ENCODE assay signal across 1 cellular context in the genomic region with DNA sequence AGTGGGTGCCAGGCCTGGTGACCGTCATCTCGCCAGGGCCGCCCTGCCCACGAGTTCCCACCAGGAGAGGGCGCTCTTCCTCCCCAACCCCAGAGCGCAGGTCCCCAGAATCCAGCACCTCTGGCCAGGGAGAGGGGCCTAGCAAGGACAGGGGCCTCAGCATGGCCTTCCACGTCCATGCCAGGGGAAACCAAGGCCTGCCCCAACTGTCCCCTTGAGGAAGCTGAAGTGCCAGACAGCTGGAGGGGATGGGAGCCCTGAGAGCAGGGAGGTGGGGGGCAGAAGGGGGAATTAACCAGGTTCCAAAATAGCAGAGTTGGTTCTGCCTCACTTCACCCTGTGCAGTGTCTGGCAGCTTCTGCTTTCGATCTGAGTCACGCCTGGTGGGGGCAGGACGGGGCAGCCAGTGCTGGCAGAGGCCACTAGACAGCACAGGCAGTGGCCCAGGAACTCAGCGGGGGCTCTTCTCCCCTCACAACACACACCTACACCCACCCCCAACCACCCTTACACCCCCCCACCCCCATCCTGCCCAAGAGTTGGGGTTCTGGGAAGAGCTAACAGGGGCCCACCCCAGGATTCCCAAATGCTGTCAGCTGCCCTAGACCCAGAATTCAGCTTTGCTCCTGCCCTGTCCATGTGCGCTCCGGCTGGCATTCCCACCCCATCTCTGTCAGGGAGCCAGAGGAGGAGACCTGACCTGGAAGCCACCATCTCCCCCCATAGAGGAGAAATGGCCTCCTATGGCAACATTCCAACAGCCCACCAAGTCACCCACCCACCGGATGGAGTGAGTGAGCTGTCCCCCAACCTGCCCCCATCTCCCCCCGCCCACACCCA.
TF ChIP-seq lines count a peak whose summit lies in the region.

No MANE protein-coding gene starts in this region.

TF ChIP-seq in GM12878, 131 proteins besides CTCF, POLR2A, EP300 and RAD21 (continued from another document and continues in another):
- TF ChIP-seq, protein P1, sequence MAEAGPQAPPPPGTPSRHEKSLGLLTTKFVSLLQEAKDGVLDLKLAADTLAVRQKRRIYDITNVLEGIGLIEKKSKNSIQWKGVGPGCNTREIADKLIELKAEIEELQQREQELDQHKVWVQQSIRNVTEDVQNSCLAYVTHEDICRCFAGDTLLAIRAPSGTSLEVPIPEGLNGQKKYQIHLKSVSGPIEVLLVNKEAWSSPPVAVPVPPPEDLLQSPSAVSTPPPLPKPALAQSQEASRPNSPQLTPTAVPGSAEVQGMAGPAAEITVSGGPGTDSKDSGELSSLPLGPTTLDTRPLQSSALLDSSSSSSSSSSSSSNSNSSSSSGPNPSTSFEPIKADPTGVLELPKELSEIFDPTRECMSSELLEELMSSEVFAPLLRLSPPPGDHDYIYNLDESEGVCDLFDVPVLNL (IDR thresholded peaks at IDR 0.05; ENCODE audit: low read depth, low read length): no peak
- TF ChIP-seq STAT1 (conservative IDR thresholded peaks at IDR 0.05) (peak; percentile 92; the same call in 1 of the 2 replicates), ZNF622 (IDR thresholded peaks at IDR 0.05) (no peak), CBX5 (IDR thresholded peaks at IDR 0.05; ENCODE audit: low read depth) (no peak), RUNX3 (IDR thresholded peaks at IDR 0.05; ENCODE audit: low read length) (no peak), BMI1 (IDR thresholded peaks at IDR 0.05; ENCODE audit: borderline replicate concordance) (peak; percentile 70), MEF2B (IDR thresholded peaks at IDR 0.05; ENCODE audit: partially characterized antibody, poor library complexity, severe bottlenecking) (peak; percentile 97), SPI1 (IDR thresholded peaks at IDR 0.05; ENCODE audit: borderline replicate concordance, insufficient read depth, low read depth, low read length) (peak; percentile 75), IKZF1 (conservative IDR thresholded peaks at IDR 0.05) (peak; percentile 98), NR2C1 (IDR thresholded peaks at IDR 0.05) (no peak), ETV6 (conservative IDR thresholded peaks at IDR 0.05 in 1 of 2, IDR thresholded peaks at IDR 0.05 in 1 of 2; ENCODE audit: borderline replicate concordance in 1 of 2, low read depth in 1 of 2) (peak in 1 of 2 experiments; percentile 89; a peak in 2 of 4 replicates), KDM1A (IDR thresholded peaks at IDR 0.05; ENCODE audit: borderline replicate concordance) (no peak), ATF7 (IDR thresholded peaks at IDR 0.05; ENCODE audit: low read depth) (peak; percentile 87), NBN (IDR thresholded peaks at IDR 0.05) (peak; percentile 99), HDAC6 (IDR thresholded peaks at IDR 0.05; ENCODE audit: unreplicated experiment) (peak; percentile 37), ASH2L (IDR thresholded peaks at IDR 0.05; ENCODE audit: borderline replicate concordance, low read depth) (0 out of 2 replicates have a peak, but pooled peaks have one; percentile 78), JUND (IDR thresholded peaks at IDR 0.05; ENCODE audit: low read depth, low read length) (peak; percentile 100), RCOR1 (conservative IDR thresholded peaks at IDR 0.05; ENCODE audit: low read depth, low read length) (0 out of 2 replicates have a peak, but pooled peaks have one; percentile 69), SUPT20H (IDR thresholded peaks at IDR 0.05; ENCODE audit: borderline replicate concordance, control insufficient read depth, low read depth, low read length) (no peak), SMAD1 (IDR thresholded peaks at IDR 0.05; ENCODE audit: low read depth, partially characterized antibody) (peak; percentile 24), EGR1 (IDR thresholded peaks at IDR 0.05; ENCODE audit: borderline replicate concordance in 1 of 2, low read depth in 2 of 2, low read length in 2 of 2) (peak in 1 of 2 experiments; percentile 54; a peak in 1 of 3 replicates), ESRRA (IDR thresholded peaks at IDR 0.05; ENCODE audit: low read length) (no peak)
- TF ChIP-seq, protein P2, sequence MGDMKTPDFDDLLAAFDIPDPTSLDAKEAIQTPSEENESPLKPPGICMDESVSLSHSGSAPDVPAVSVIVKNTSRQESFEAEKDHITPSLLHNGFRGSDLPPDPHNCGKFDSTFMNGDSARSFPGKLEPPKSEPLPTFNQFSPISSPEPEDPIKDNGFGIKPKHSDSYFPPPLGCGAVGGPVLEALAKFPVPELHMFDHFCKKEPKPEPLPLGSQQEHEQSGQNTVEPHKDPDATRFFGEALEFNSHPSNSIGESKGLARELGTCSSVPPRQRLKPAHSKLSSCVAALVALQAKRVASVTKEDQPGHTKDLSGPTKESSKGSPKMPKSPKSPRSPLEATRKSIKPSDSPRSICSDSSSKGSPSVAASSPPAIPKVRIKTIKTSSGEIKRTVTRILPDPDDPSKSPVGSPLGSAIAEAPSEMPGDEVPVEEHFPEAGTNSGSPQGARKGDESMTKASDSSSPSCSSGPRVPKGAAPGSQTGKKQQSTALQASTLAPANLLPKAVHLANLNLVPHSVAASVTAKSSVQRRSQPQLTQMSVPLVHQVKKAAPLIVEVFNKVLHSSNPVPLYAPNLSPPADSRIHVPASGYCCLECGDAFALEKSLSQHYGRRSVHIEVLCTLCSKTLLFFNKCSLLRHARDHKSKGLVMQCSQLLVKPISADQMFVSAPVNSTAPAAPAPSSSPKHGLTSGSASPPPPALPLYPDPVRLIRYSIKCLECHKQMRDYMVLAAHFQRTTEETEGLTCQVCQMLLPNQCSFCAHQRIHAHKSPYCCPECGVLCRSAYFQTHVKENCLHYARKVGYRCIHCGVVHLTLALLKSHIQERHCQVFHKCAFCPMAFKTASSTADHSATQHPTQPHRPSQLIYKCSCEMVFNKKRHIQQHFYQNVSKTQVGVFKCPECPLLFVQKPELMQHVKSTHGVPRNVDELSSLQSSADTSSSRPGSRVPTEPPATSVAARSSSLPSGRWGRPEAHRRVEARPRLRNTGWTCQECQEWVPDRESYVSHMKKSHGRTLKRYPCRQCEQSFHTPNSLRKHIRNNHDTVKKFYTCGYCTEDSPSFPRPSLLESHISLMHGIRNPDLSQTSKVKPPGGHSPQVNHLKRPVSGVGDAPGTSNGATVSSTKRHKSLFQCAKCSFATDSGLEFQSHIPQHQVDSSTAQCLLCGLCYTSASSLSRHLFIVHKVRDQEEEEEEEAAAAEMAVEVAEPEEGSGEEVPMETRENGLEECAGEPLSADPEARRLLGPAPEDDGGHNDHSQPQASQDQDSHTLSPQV (IDR thresholded peaks at IDR 0.05): peak; percentile 93
- TF ChIP-seq, protein P3, sequence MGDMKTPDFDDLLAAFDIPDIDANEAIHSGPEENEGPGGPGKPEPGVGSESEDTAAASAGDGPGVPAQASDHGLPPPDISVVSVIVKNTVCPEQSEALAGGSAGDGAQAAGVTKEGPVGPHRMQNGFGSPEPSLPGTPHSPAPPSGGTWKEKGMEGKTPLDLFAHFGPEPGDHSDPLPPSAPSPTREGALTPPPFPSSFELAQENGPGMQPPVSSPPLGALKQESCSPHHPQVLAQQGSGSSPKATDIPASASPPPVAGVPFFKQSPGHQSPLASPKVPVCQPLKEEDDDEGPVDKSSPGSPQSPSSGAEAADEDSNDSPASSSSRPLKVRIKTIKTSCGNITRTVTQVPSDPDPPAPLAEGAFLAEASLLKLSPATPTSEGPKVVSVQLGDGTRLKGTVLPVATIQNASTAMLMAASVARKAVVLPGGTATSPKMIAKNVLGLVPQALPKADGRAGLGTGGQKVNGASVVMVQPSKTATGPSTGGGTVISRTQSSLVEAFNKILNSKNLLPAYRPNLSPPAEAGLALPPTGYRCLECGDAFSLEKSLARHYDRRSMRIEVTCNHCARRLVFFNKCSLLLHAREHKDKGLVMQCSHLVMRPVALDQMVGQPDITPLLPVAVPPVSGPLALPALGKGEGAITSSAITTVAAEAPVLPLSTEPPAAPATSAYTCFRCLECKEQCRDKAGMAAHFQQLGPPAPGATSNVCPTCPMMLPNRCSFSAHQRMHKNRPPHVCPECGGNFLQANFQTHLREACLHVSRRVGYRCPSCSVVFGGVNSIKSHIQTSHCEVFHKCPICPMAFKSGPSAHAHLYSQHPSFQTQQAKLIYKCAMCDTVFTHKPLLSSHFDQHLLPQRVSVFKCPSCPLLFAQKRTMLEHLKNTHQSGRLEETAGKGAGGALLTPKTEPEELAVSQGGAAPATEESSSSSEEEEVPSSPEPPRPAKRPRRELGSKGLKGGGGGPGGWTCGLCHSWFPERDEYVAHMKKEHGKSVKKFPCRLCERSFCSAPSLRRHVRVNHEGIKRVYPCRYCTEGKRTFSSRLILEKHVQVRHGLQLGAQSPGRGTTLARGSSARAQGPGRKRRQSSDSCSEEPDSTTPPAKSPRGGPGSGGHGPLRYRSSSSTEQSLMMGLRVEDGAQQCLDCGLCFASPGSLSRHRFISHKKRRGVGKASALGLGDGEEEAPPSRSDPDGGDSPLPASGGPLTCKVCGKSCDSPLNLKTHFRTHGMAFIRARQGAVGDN (IDR thresholded peaks at IDR 0.05): peak; percentile 70
- TF ChIP-seq, protein P4, sequence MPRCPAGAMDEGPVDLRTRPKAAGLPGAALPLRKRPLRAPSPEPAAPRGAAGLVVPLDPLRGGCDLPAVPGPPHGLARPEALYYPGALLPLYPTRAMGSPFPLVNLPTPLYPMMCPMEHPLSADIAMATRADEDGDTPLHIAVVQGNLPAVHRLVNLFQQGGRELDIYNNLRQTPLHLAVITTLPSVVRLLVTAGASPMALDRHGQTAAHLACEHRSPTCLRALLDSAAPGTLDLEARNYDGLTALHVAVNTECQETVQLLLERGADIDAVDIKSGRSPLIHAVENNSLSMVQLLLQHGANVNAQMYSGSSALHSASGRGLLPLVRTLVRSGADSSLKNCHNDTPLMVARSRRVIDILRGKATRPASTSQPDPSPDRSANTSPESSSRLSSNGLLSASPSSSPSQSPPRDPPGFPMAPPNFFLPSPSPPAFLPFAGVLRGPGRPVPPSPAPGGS (IDR thresholded peaks at IDR 0.05; ENCODE audit: borderline replicate concordance, insufficient read depth, low read depth, low read length, poor library complexity, severe bottlenecking): peak; percentile 98
- TF ChIP-seq, protein P5, sequence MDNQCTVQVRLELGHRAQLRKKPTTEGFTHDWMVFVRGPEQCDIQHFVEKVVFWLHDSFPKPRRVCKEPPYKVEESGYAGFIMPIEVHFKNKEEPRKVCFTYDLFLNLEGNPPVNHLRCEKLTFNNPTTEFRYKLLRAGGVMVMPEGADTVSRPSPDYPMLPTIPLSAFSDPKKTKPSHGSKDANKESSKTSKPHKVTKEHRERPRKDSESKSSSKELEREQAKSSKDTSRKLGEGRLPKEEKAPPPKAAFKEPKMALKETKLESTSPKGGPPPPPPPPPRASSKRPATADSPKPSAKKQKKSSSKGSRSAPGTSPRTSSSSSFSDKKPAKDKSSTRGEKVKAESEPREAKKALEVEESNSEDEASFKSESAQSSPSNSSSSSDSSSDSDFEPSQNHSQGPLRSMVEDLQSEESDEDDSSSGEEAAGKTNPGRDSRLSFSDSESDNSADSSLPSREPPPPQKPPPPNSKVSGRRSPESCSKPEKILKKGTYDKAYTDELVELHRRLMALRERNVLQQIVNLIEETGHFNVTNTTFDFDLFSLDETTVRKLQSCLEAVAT (IDR thresholded peaks at IDR 0.05): peak; percentile 89
- TF ChIP-seq, protein P6, sequence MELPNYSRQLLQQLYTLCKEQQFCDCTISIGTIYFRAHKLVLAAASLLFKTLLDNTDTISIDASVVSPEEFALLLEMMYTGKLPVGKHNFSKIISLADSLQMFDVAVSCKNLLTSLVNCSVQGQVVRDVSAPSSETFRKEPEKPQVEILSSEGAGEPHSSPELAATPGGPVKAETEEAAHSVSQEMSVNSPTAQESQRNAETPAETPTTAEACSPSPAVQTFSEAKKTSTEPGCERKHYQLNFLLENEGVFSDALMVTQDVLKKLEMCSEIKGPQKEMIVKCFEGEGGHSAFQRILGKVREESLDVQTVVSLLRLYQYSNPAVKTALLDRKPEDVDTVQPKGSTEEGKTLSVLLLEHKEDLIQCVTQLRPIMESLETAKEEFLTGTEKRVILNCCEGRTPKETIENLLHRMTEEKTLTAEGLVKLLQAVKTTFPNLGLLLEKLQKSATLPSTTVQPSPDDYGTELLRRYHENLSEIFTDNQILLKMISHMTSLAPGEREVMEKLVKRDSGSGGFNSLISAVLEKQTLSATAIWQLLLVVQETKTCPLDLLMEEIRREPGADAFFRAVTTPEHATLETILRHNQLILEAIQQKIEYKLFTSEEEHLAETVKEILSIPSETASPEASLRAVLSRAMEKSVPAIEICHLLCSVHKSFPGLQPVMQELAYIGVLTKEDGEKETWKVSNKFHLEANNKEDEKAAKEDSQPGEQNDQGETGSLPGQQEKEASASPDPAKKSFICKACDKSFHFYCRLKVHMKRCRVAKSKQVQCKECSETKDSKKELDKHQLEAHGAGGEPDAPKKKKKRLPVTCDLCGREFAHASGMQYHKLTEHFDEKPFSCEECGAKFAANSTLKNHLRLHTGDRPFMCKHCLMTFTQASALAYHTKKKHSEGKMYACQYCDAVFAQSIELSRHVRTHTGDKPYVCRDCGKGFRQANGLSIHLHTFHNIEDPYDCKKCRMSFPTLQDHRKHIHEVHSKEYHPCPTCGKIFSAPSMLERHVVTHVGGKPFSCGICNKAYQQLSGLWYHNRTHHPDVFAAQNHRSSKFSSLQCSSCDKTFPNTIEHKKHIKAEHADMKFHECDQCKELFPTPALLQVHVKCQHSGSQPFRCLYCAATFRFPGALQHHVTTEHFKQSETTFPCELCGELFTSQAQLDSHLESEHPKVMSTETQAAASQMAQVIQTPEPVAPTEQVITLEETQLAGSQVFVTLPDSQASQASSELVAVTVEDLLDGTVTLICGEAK (IDR thresholded peaks at IDR 0.05; ENCODE audit: borderline replicate concordance): no peak; the same call in 1 of the 2 replicates
- TF ChIP-seq, protein P7, sequence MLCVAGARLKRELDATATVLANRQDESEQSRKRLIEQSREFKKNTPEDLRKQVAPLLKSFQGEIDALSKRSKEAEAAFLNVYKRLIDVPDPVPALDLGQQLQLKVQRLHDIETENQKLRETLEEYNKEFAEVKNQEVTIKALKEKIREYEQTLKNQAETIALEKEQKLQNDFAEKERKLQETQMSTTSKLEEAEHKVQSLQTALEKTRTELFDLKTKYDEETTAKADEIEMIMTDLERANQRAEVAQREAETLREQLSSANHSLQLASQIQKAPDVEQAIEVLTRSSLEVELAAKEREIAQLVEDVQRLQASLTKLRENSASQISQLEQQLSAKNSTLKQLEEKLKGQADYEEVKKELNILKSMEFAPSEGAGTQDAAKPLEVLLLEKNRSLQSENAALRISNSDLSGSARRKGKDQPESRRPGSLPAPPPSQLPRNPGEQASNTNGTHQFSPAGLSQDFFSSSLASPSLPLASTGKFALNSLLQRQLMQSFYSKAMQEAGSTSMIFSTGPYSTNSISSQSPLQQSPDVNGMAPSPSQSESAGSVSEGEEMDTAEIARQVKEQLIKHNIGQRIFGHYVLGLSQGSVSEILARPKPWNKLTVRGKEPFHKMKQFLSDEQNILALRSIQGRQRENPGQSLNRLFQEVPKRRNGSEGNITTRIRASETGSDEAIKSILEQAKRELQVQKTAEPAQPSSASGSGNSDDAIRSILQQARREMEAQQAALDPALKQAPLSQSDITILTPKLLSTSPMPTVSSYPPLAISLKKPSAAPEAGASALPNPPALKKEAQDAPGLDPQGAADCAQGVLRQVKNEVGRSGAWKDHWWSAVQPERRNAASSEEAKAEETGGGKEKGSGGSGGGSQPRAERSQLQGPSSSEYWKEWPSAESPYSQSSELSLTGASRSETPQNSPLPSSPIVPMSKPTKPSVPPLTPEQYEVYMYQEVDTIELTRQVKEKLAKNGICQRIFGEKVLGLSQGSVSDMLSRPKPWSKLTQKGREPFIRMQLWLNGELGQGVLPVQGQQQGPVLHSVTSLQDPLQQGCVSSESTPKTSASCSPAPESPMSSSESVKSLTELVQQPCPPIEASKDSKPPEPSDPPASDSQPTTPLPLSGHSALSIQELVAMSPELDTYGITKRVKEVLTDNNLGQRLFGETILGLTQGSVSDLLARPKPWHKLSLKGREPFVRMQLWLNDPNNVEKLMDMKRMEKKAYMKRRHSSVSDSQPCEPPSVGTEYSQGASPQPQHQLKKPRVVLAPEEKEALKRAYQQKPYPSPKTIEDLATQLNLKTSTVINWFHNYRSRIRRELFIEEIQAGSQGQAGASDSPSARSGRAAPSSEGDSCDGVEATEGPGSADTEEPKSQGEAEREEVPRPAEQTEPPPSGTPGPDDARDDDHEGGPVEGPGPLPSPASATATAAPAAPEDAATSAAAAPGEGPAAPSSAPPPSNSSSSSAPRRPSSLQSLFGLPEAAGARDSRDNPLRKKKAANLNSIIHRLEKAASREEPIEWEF (IDR thresholded peaks at IDR 0.05; ENCODE audit: insufficient replicate concordance, low read depth, low read length): no peak
